2 cellular contexts compared by ENCODE assay signal in the genomic region with DNA sequence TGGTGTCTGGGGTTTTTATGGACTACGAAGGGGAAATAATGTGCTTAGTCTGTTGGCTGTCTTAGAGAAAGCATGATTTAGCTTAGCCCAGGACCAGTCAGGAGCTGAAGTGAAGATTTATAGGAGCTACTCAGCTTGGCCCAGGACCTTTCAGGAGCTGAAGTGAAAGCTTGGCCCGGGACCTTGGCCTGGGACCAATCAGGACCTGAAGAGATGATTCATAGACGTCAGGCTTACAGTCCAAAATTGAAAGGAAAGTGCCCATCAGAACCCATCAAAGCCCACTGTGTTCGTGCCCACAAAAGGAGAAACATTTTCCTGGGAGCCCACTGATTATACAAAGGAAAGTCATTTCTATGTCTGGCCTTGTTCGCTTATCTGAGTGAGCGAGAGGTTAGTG.
TF ChIP-seq lines count a peak whose summit lies in the region.

No MANE protein-coding gene starts in this region.

TF ChIP-seq in SK-N-SH, 30 proteins besides CTCF, POLR2A, EP300 and RAD21 (continued from another document):
- TF ChIP-seq, protein P1, sequence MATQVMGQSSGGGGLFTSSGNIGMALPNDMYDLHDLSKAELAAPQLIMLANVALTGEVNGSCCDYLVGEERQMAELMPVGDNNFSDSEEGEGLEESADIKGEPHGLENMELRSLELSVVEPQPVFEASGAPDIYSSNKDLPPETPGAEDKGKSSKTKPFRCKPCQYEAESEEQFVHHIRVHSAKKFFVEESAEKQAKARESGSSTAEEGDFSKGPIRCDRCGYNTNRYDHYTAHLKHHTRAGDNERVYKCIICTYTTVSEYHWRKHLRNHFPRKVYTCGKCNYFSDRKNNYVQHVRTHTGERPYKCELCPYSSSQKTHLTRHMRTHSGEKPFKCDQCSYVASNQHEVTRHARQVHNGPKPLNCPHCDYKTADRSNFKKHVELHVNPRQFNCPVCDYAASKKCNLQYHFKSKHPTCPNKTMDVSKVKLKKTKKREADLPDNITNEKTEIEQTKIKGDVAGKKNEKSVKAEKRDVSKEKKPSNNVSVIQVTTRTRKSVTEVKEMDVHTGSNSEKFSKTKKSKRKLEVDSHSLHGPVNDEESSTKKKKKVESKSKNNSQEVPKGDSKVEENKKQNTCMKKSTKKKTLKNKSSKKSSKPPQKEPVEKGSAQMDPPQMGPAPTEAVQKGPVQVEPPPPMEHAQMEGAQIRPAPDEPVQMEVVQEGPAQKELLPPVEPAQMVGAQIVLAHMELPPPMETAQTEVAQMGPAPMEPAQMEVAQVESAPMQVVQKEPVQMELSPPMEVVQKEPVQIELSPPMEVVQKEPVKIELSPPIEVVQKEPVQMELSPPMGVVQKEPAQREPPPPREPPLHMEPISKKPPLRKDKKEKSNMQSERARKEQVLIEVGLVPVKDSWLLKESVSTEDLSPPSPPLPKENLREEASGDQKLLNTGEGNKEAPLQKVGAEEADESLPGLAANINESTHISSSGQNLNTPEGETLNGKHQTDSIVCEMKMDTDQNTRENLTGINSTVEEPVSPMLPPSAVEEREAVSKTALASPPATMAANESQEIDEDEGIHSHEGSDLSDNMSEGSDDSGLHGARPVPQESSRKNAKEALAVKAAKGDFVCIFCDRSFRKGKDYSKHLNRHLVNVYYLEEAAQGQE (IDR thresholded peaks at IDR 0.05; ENCODE audit: low read depth, low read length), result no peak
- TF ChIP-seq, protein P2, sequence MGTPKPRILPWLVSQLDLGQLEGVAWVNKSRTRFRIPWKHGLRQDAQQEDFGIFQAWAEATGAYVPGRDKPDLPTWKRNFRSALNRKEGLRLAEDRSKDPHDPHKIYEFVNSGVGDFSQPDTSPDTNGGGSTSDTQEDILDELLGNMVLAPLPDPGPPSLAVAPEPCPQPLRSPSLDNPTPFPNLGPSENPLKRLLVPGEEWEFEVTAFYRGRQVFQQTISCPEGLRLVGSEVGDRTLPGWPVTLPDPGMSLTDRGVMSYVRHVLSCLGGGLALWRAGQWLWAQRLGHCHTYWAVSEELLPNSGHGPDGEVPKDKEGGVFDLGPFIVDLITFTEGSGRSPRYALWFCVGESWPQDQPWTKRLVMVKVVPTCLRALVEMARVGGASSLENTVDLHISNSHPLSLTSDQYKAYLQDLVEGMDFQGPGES (IDR thresholded peaks at IDR 0.05; ENCODE audit: low read depth, low read length), result no peak
- TF ChIP-seq, protein P3, sequence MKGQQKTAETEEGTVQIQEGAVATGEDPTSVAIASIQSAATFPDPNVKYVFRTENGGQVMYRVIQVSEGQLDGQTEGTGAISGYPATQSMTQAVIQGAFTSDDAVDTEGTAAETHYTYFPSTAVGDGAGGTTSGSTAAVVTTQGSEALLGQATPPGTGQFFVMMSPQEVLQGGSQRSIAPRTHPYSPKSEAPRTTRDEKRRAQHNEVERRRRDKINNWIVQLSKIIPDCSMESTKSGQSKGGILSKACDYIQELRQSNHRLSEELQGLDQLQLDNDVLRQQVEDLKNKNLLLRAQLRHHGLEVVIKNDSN (IDR thresholded peaks at IDR 0.05; ENCODE audit: borderline replicate concordance, low read depth), result no peak

TF ChIP-seq in SK-N-SH treated with all-trans-retinoic acid at 6 μM for 48 hours, 23 proteins besides CTCF, POLR2A, EP300 and RAD21 (continued from another document):
- TF ChIP-seq, protein P4, sequence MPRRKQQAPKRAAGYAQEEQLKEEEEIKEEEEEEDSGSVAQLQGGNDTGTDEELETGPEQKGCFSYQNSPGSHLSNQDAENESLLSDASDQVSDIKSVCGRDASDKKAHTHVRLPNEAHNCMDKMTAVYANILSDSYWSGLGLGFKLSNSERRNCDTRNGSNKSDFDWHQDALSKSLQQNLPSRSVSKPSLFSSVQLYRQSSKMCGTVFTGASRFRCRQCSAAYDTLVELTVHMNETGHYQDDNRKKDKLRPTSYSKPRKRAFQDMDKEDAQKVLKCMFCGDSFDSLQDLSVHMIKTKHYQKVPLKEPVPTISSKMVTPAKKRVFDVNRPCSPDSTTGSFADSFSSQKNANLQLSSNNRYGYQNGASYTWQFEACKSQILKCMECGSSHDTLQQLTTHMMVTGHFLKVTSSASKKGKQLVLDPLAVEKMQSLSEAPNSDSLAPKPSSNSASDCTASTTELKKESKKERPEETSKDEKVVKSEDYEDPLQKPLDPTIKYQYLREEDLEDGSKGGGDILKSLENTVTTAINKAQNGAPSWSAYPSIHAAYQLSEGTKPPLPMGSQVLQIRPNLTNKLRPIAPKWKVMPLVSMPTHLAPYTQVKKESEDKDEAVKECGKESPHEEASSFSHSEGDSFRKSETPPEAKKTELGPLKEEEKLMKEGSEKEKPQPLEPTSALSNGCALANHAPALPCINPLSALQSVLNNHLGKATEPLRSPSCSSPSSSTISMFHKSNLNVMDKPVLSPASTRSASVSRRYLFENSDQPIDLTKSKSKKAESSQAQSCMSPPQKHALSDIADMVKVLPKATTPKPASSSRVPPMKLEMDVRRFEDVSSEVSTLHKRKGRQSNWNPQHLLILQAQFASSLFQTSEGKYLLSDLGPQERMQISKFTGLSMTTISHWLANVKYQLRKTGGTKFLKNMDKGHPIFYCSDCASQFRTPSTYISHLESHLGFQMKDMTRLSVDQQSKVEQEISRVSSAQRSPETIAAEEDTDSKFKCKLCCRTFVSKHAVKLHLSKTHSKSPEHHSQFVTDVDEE (CRISPR knock-in tag; IDR thresholded peaks at IDR 0.05), result no peak
- TF ChIP-seq, protein P5, sequence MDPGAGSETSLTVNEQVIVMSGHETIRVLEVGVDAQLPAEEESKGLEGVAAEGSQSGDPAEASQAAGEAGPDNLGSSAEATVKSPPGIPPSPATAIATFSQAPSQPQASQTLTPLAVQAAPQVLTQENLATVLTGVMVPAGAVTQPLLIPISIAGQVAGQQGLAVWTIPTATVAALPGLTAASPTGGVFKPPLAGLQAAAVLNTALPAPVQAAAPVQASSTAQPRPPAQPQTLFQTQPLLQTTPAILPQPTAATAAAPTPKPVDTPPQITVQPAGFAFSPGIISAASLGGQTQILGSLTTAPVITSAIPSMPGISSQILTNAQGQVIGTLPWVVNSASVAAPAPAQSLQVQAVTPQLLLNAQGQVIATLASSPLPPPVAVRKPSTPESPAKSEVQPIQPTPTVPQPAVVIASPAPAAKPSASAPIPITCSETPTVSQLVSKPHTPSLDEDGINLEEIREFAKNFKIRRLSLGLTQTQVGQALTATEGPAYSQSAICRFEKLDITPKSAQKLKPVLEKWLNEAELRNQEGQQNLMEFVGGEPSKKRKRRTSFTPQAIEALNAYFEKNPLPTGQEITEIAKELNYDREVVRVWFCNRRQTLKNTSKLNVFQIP (CRISPR knock-in tag; IDR thresholded peaks at IDR 0.05; ENCODE audit: borderline replicate concordance, low read depth), result no peak
TF ChIP-seq in SK-N-SH treated with all-trans-retinoic acid at 6 μM for 48 hours: peak in this region for 0.
